ENCODE assay signal across 9 cellular contexts in the genomic region with DNA sequence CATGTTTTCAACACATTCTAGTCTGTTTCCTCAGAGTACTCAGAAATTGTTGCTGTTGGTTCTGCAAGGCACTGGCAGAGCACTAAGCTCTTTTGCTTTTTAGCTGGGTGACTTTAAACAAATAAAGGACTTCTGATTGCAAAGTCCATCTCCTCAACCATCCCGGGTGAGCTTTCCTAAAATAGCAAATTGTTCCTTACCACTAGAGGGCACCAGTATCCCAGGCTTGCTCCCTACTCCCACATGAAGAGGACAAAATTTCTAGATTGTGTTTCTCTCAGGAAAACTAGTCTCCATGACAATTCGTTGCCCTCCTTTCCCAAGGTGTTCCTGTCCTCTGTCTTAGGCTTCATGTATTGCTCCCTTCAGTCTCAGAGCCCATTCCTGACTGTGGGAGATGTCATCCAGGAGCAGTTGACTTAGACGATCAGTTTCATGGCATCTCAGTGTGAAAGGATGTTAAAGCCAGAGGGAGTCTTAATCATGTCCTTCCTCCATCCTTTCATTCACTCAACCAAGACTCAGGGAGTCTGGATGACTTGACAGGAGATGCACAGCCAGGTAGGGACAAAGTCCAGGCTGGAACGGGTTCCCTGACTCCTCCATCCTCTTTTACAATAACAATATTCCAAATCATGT. TPM values are rescaled to one million over a fixed set of nuclear protein-coding genes. Genes with fewer than 3 reads are reported as not detected.
A peak's percentile ranks its signal among the peaks of the same experiment; 100 is the strongest.
DNase-seq lines count a peak whose midpoint lies in the region; ATAC-seq, FAIRE-seq and TF ChIP-seq lines count a peak whose summit lies in the region.
"Had no signal": no experiment of that assay in that cellular context is flagged by ENCODE, and none has a peak within 500 bp of the region (broad histone marks: within the 10 kb centered on the region; RNA-seq: fewer than 3 reads in every experiment).

No MANE protein-coding gene starts in this region.

- H3K9me3 ChIP-seq in K562 (replicated peaks; ENCODE audit: control insufficient read depth, insufficient read depth, low read depth, low read length): no peaks in the 10 kb centered on the region
- no peaks in the 10 kb centered on the region for H3K9me3 ChIP-seq in keratinocyte (ENCODE audit: control insufficient read depth, low read depth, low read length)

- ATAC-seq in K562: no peak

- CTCF ChIA-PET in K562 (lab: Yijun Ruan, JAX; ENCODE audit: low intra/inter-chr PET ratio): no interaction called here

- H4K20me1 ChIP-seq in K562 (replicated peaks; ENCODE audit: control insufficient read depth, insufficient read depth, low read length) (no peaks in the 10 kb centered on the region), keratinocyte (ENCODE audit: control insufficient read depth, extremely low read depth, insufficient read depth, low read length) (no peaks in the 10 kb centered on the region)

- no peaks in the 10 kb centered on the region for H3K36me3 ChIP-seq in K562 (ENCODE audit: control insufficient read depth, insufficient read depth, low read length)
- H3K36me3 ChIP-seq in keratinocyte (ENCODE audit: control insufficient read depth in 2 of 2, extremely low read depth in 1 of 2, insufficient read depth in 2 of 2, low read length in 2 of 2): no peaks in the 10 kb centered on the region

- H3K27ac ChIP-seq in K562 (ENCODE audit: extremely low read depth, low read depth, low read length) (no peak overlapping the region), keratinocyte (ENCODE audit: control insufficient read depth, insufficient read depth, low read length) (no peak overlapping the region)
- H3K27ac ChIP-seq: skin epidermis had no signal

- H3K9ac ChIP-seq in K562 (ENCODE audit: insufficient read depth in 1 of 2, low read depth in 2 of 2, low read length in 2 of 2) (no peak overlapping the region), keratinocyte (ENCODE audit: control insufficient read depth, extremely low read depth, insufficient read depth, low read length) (no peak overlapping the region)

- no peak for TF ChIP-seq EP300 in K562 (IDR thresholded peaks at IDR 0.05; ENCODE audit: low read length)

- POLR2A ChIA-PET in K562 (lab: Yijun Ruan, JAX): interaction anchor here (1.4 kb wide), 1 partner anchor 332 kb away, joined by 4 read pairs; no protein-coding TSS in a partner anchor

- no TSS peak for BruUV-seq in K562 (replicated peaks; lab: Mats Ljungman, UMichigan)

- peak in 1 of 2 experiments; percentile 33; a peak in 2 of 4 replicates for TF ChIP-seq RAD21 in K562 (CRISPR knock-in tag; conservative IDR thresholded peaks at IDR 0.05 in 1 of 2, IDR thresholded peaks at IDR 0.05 in 1 of 2)

- no peak overlapping the region for H2AFZ ChIP-seq in K562 (ENCODE audit: low read depth, low read length)
- no peak overlapping the region for H2AFZ ChIP-seq in keratinocyte (ENCODE audit: control insufficient read depth, low read length)

- no peak for TF ChIP-seq POLR2A in K562 (conservative IDR thresholded peaks at IDR 0.05)

- H3K4me2 ChIP-seq in K562 (ENCODE audit: insufficient read depth, low read length) (no peak overlapping the region), keratinocyte (ENCODE audit: control insufficient read depth, extremely low read depth, insufficient read depth, low read depth, low read length) (no peak overlapping the region)

- H3K9me1 ChIP-seq in K562 (ENCODE audit: control insufficient read depth, insufficient read depth, low read length) (no peaks in the 10 kb centered on the region), keratinocyte (ENCODE audit: control insufficient read depth, extremely low read depth, insufficient read depth, low read length) (no peaks in the 10 kb centered on the region)

- intact Hi-C loops in K562 (cut with micrococcal nuclease): no loop called here

- no peaks in the 10 kb centered on the region for H3K79me2 ChIP-seq in K562 (ENCODE audit: control insufficient read depth, insufficient read depth, low read length)
- H3K79me2 ChIP-seq in keratinocyte (ENCODE audit: control insufficient read depth, insufficient read depth, low read length): no peaks in the 10 kb centered on the region

- dilution Hi-C loops in keratinocyte (cut with MboI; ENCODE audit: extremely low pct_ligation_motif_present, low sequenced_read_pairs): no loop called here

- FAIRE-seq in K562 (lab: Jason Lieb, UNC) (peak; percentile 80), keratinocyte (lab: Jason Lieb, UNC) (peak; percentile 79)

- H3K4me1 ChIP-seq in K562 (replicated peaks in 1 of 2; ENCODE audit: control insufficient read depth in 2 of 2, insufficient read depth in 2 of 2, low read length in 2 of 2) (no peaks in the 10 kb centered on the region), keratinocyte (ENCODE audit: control insufficient read depth, extremely low read depth, insufficient read depth, low read length) (no peaks in the 10 kb centered on the region)

- in situ Hi-C loops in K562 (cut with MboI): no loop called here

- H3K4me3 ChIP-seq in K562: no peak overlapping the region
- H3K4me3 ChIP-seq in keratinocyte (ENCODE audit: control insufficient read depth in 2 of 3, extremely low read depth in 1 of 3, insufficient read depth in 2 of 3, low read depth in 1 of 3, low read length in 3 of 3): no peak overlapping the region
- H3K4me3 ChIP-seq: skin epidermis had no signal

- WGBS in K562 (ENCODE audit: insufficient coverage, low coverage, missing lambda C conversion rate): 2% methylated on average over 4 of the region's 4 CpGs

- peak; percentile 13 for DNase-seq in NCI-H146 (lab: John Stamatoyannopoulos, UW)
- DNase-seq in NCI-H146 treated with DMSO at 0.1 percent for 48 hours (lab: John Stamatoyannopoulos, UW; ENCODE audit: unreplicated experiment): no peak
- DNase-seq in LoVo (ENCODE audit: low spot score): peak; percentile 62
- peak; percentile 19 to 37 (median 28) for DNase-seq in K562 (ENCODE audit: extremely low read depth in 1 of 4, low spot score in 3 of 4)
- no peak for DNase-seq in keratinocyte (ENCODE audit: low read depth, low spot score)
- DNase-seq in activated T-cell treated with anti-CD3 and anti-CD28 coated beads, Interleukin-2, amount 50 U/mL, for 1 hour: no peak
- DNase-seq in cortex of kidney (lab: John Stamatoyannopoulos, UW): no peak
- no peak for DNase-seq in NCI-H187 treated with DMSO at 0.1 percent for 48 hours (lab: John Stamatoyannopoulos, UW)

- TF ChIP-seq CTCF in K562 (IDR thresholded peaks at IDR 0.05 in 2 of 3, conservative IDR thresholded peaks at IDR 0.05 in 1 of 3; ENCODE audit: insufficient read depth in 2 of 3, low read depth in 1 of 3, low read length in 3 of 3) (peak; percentile 43 to 63 (median 58); a peak in 5 of 6 replicates), keratinocyte (optimal IDR thresholded peaks at IDR 0.05 in 1 of 3, IDR thresholded peaks at IDR 0.05 in 1 of 3, conservative IDR thresholded peaks at IDR 0.05 in 1 of 3; ENCODE audit: extremely low read depth in 1 of 3, insufficient read depth in 2 of 3, low read length in 3 of 3) (peak; percentile 61 to 78 (median 73))

- H3K27me3 ChIP-seq in K562 (ENCODE audit: control insufficient read depth in 2 of 2, insufficient read depth in 2 of 2, low read length in 2 of 2): no peaks in the 10 kb centered on the region; a peak in 1 of 5 replicates
- peaks cover 11% of the 10 kb centered on the region for H3K27me3 ChIP-seq in keratinocyte (ENCODE audit: control insufficient read depth, extremely low read depth, insufficient read depth, low read length)

RNA-seq across cellular contexts. Expression of gene OPALIN, which starts 23.8 kb away (rescaled TPM):
- total RNA-seq in K562 (2011; cell fraction: chromatin; rRNA removed; ENCODE audit: low replicate concordance): not detected in 2 replicates
- total RNA-seq in K562 (2011; cell fraction: nucleolus; rRNA removed): not detected in 2 replicates
- total RNA-seq in K562 (2011; cell fraction: nucleoplasm; rRNA removed): not detected in 2 replicates
- total RNA-seq in K562 (2014; rRNA removed): not detected in 2 replicates
- total RNA-seq in K562 (2014; rRNA removed; fragmentation: Illumina TruSeq; extraction: Trizol): not detected in 2 replicates
- total RNA-seq in K562 (2015; rRNA removed; fragmentation: Illumina TruSeq; extraction: Trizol): not detected in 2 replicates
- not detected in 2 replicates for total RNA-seq in K562 (2021)
- polyA plus RNA-seq in K562 (2011; rRNA removed): not detected in 2 replicates
- not detected in 2 replicates for polyA plus RNA-seq in K562 (2011; cell fraction: cytosol; rRNA removed)
- not detected in 2 replicates for polyA plus RNA-seq in K562 (2011; cell fraction: nucleus; rRNA removed)
- polyA plus RNA-seq in K562 (2012): not detected in 2 replicates
- polyA plus RNA-seq in K562 (2014; fragmentation: Illumina TruSeq; extraction: Trizol): not detected in 2 replicates
- polyA plus RNA-seq in K562 (2014; fragmentation: Nextera tagmentation; extraction: Ambion mirVana): not detected
- polyA plus RNA-seq in K562 (2014; rRNA removed): not detected in 2 replicates
- polyA minus RNA-seq in K562 (2011; rRNA and poly(A)+ RNA removed): not detected in 2 replicates
- not detected in 2 replicates for polyA minus RNA-seq in K562 (2011; cell fraction: cytosol; rRNA and poly(A)+ RNA removed)
- polyA minus RNA-seq in K562 (2011; cell fraction: nucleus; rRNA and poly(A)+ RNA removed): not detected in 2 replicates
- polyA plus RNA-seq in keratinocyte: not detected in 3 replicates
- not detected for polyA plus RNA-seq in keratinocyte (2011; ENCODE audit: low read depth)
- not detected in 2 replicates for polyA plus RNA-seq in keratinocyte (2011; cell fraction: cytosol; rRNA removed)
- polyA plus RNA-seq in keratinocyte (2011; cell fraction: nucleus; rRNA removed): not detected in 2 replicates
- polyA plus RNA-seq in keratinocyte (2012; ENCODE audit: low replicate concordance): not detected in 2 replicates
- 0.06 to 0.23 TPM in 2 of 3 replicates, not detected in the other for polyA minus RNA-seq in keratinocyte
- not detected for polyA minus RNA-seq in keratinocyte (2011; cell fraction: cytosol; rRNA and poly(A)+ RNA removed)
- polyA minus RNA-seq in keratinocyte (2011; cell fraction: nucleus; rRNA and poly(A)+ RNA removed): not detected in 2 replicates

RNA-seq across cellular contexts. Expression of gene DNTT, which starts 30.8 kb away (rescaled TPM):
- not detected in 2 replicates for total RNA-seq in K562 (2011; cell fraction: chromatin; rRNA removed; ENCODE audit: low replicate concordance)
- total RNA-seq in K562 (2011; cell fraction: nucleolus; rRNA removed): not detected in 2 replicates
- not detected in 2 replicates for total RNA-seq in K562 (2011; cell fraction: nucleoplasm; rRNA removed)
- total RNA-seq in K562 (2014; rRNA removed) (not detected in 2 replicates), K562 (2014; rRNA removed; fragmentation: Illumina TruSeq; extraction: Trizol) (not detected in 2 replicates), K562 (2015; rRNA removed; fragmentation: Illumina TruSeq; extraction: Trizol) (not detected in 2 replicates), K562 (2021) (not detected in 2 replicates)
- polyA plus RNA-seq in K562 (2011; rRNA removed) (not detected in 2 replicates), K562 (2014; fragmentation: Illumina TruSeq; extraction: Trizol) (not detected in 2 replicates), K562 (2014; fragmentation: Nextera tagmentation; extraction: Ambion mirVana) (not detected), K562 (2014; rRNA removed) (not detected in 2 replicates), keratinocyte (not detected in 3 replicates)
- polyA plus RNA-seq in K562 (2011; cell fraction: cytosol; rRNA removed): not detected in 2 replicates
- polyA plus RNA-seq in K562 (2011; cell fraction: nucleus; rRNA removed): not detected in 2 replicates
- not detected in 2 replicates for polyA plus RNA-seq in K562 (2012)
- not detected in 2 replicates for polyA minus RNA-seq in K562 (2011; rRNA and poly(A)+ RNA removed)
- not detected in 2 replicates for polyA minus RNA-seq in K562 (2011; cell fraction: cytosol; rRNA and poly(A)+ RNA removed)
- not detected in 2 replicates for polyA minus RNA-seq in K562 (2011; cell fraction: nucleus; rRNA and poly(A)+ RNA removed)
- not detected for polyA plus RNA-seq in keratinocyte (2011; ENCODE audit: low read depth)
- not detected in 2 replicates for polyA plus RNA-seq in keratinocyte (2011; cell fraction: cytosol; rRNA removed)
- not detected in 2 replicates for polyA plus RNA-seq in keratinocyte (2011; cell fraction: nucleus; rRNA removed)
- polyA plus RNA-seq in keratinocyte (2012; ENCODE audit: low replicate concordance): not detected in 2 replicates
- polyA minus RNA-seq in keratinocyte: not detected in 3 replicates
- polyA minus RNA-seq in keratinocyte (2011; cell fraction: cytosol; rRNA and poly(A)+ RNA removed): not detected
- not detected in 2 replicates for polyA minus RNA-seq in keratinocyte (2011; cell fraction: nucleus; rRNA and poly(A)+ RNA removed)

Comparison
In these comparisons a context has a peak if more than half of its experiments do, and no peak if none do; other contexts are left out.
1. DNase-seq: peak in NCI-H146 (single experiment), LoVo (single experiment) and K562 (4 of 4); none in NCI-H146 treated with DMSO at 0.1 percent for 48 hours (single experiment), keratinocyte (single experiment), activated T-cell treated with anti-CD3 and anti-CD28 coated beads, Interleukin-2, amount 50 U/mL, for 1 hour (single experiment), cortex of kidney (single experiment) and NCI-H187 treated with DMSO at 0.1 percent for 48 hours (single experiment).